In the genomic region with DNA sequence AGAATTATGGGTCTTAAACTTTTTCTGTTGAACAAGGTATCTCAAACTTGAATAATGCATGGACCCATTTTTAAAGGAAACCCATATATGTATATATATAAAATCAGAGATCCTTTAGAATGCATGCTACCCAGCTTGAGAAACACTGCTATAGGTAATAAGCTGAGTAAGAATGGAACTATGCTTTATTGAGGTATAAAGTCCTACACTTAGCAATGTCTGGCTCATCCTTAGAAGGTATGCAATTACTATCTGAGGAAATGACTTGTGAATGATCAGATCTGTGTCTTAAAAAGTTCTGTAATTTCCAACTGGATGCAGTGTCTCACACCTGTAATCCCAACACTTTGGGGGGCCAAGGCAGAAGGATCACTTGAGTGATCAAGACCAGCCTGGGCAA, we compare ENCODE assay signal across 24 cellular contexts. TPM values are rescaled to one million over a fixed set of nuclear protein-coding genes. Genes with fewer than 3 reads are reported as not detected.
DNase-seq lines count a peak whose midpoint lies in the region; ATAC-seq and TF ChIP-seq lines count a peak whose summit lies in the region.
"Had no signal": no experiment of that assay in that cellular context is flagged by ENCODE, and none has a peak within 500 bp of the region (broad histone marks: within the 10 kb centered on the region; RNA-seq: fewer than 3 reads in every experiment).

No MANE protein-coding gene starts in this region.

- H4K20me1 ChIP-seq in DND-41 (ENCODE audit: insufficient read depth, low read length), result peaks cover 18% of the 10 kb centered on the region

- ATAC-seq in activated naive CD4-positive, alpha-beta T cell treated with anti-CD3 and anti-CD28 coated beads, Interleukin-2, amount 50 U/mL, for 72 hours, result peak; percentile 13 to 56
- no peak for ATAC-seq in DND-41 (ENCODE audit: insufficient read depth, low read depth)
- no peak for ATAC-seq in activated CD8-positive, alpha-beta T cell treated with anti-CD3 and anti-CD28 coated beads, Interleukin-2, amount 10 ng/mL, durations not matched to agents 7 days and 5 days
- ATAC-seq in stimulated activated naive CD8-positive, alpha-beta T cell treated with anti-CD3 and anti-CD28 coated beads, Interleukin-15, amount 100 ng/mL, for 72 hours, result peak; percentile 11
- ATAC-seq: GM23338, left colon, PC-3 had no signal

- no peak for DNase-seq in activated naive CD4-positive, alpha-beta T cell treated with anti-CD3 and anti-CD28 coated beads, Interleukin-2, amount 50 U/mL, for 72 hours (ENCODE audit: low spot score in 2 of 2)
- DNase-seq in activated naive CD4-positive, alpha-beta T cell (lab: John Stamatoyannopoulos, UW), result no peak
- DNase-seq in DND-41 (no peak), WERI-Rb-1 (no peak), HT-29 (ENCODE audit: low spot score) (no peak)
- no peak for DNase-seq in activated CD8-positive, alpha-beta T cell treated with anti-CD3 and anti-CD28 coated beads, Interleukin-2, amount 10 ng/mL, durations not matched to agents 7 days and 5 days
- DNase-seq in stimulated activated naive CD8-positive, alpha-beta T cell treated with anti-CD3 and anti-CD28 coated beads, Interleukin-15, amount 100 ng/mL, for 72 hours, result no peak
- DNase-seq: activated naive CD4-positive, alpha-beta T cell treated with Interleukin-2 at 50 U/mL for 16 hours; anterior cingulate cortex; foreskin melanocyte; left colon; mesenchymal stem cell; naive B cell; NCI-H1436 treated with DMSO at 0.1 percent for 48 hours; NCI-H446 treated with DMSO at 0.1 percent for 48 hours; PC-3; SHP77; small intestine; stimulated activated CD4-positive, alpha-beta T cell treated with anti-CD3 and anti-CD28 coated beads, Interleukin-2, amount 100 ng/mL, for 24 hours had no signal

- peak overlapping the region; percentile 68; the same call in 1 of the 2 replicates for H3K9ac ChIP-seq in DND-41 (ENCODE audit: low read depth, low read length)

- peaks cover 57% of the 10 kb centered on the region for H3K4me1 Mint-ChIP-seq in activated CD8-positive, alpha-beta T cell treated with anti-CD3 and anti-CD28 coated beads, Interleukin-2, amount 10 ng/mL, durations not matched to agents 7 days and 5 days (ENCODE audit: low read depth)
- peaks cover 54% of the 10 kb centered on the region for H3K4me1 Mint-ChIP-seq in stimulated activated naive CD8-positive, alpha-beta T cell treated with anti-CD3 and anti-CD28 coated beads, Interleukin-15, amount 100 ng/mL, for 72 hours

- peak overlapping the region; percentile 93 for H3K27ac ChIP-seq in DND-41 (ENCODE audit: low read length)
- H3K27ac ChIP-seq in WERI-Rb-1, result no peak overlapping the region
- H3K27ac ChIP-seq: cardiac muscle cell, coronary artery, esophagus muscularis mucosa had no signal

- H3K4me3 Mint-ChIP-seq in activated CD8-positive, alpha-beta T cell treated with anti-CD3 and anti-CD28 coated beads, Interleukin-2, amount 10 ng/mL, durations not matched to agents 7 days and 5 days, result no peak overlapping the region
- H3K4me3 Mint-ChIP-seq in stimulated activated naive CD8-positive, alpha-beta T cell treated with anti-CD3 and anti-CD28 coated beads, Interleukin-15, amount 100 ng/mL, for 72 hours, result peak overlapping the region in 1 of 2 donors; percentile 65
- H3K4me3 Mint-ChIP-seq: GM23338 had no signal

- H3K36me3 ChIP-seq in DND-41 (ENCODE audit: insufficient read depth, low read length) (peaks cover 41% of the 10 kb centered on the region), WERI-Rb-1 (no peaks in the 10 kb centered on the region)
- H3K36me3 ChIP-seq: cardiac muscle cell, esophagus muscularis mucosa had no signal

- CTCF ChIA-PET in activated CD8-positive, alpha-beta T cell treated with anti-CD3 and anti-CD28 coated beads, Interleukin-2, amount 10 ng/mL, durations not matched to agents 7 days and 5 days (lab: Charles Lee), result interaction anchor here (0.8 to 15.3 kb wide), 3 partner anchors 13 to 57 kb away, joined by 3 to 336 read pairs (median 8); a partner anchor contains a TSS

- H3K4me3 ChIP-seq in DND-41 (ENCODE audit: low read depth in 1 of 2, low read length in 2 of 2) (peak overlapping the region in 1 of 2 experiments; percentile 49; a peak in 2 of 4 replicates), WERI-Rb-1 (ENCODE audit: low read depth, low read length) (no peak overlapping the region)
- H3K4me3 ChIP-seq: cardiac muscle cell, coronary artery, esophagus muscularis mucosa, GM23338 had no signal

- H3K36me3 Mint-ChIP-seq in activated naive CD4-positive, alpha-beta T cell treated with anti-CD3 and anti-CD28 coated beads, Interleukin-2, amount 50 U/mL, for 72 hours, result peaks cover 45 to 50% of the 10 kb centered on the region in 2 donors
- peaks cover 48% of the 10 kb centered on the region for H3K36me3 Mint-ChIP-seq in activated CD8-positive, alpha-beta T cell treated with anti-CD3 and anti-CD28 coated beads, Interleukin-2, amount 10 ng/mL, durations not matched to agents 7 days and 5 days (ENCODE audit: low read depth)

- peaks cover 6% of the 10 kb centered on the region; the same call in 1 of the 2 replicates for H3K79me2 ChIP-seq in DND-41 (ENCODE audit: insufficient read depth, low read length)

- peaks cover 57% of the 10 kb centered on the region for H3K4me1 ChIP-seq in DND-41 (ENCODE audit: insufficient read depth, low read length)

- POLR2A ChIA-PET in activated CD8-positive, alpha-beta T cell treated with anti-CD3 and anti-CD28 coated beads, Interleukin-2, amount 10 ng/mL, durations not matched to agents 7 days and 5 days (lab: Charles Lee), result interaction anchor here (0.6 to 7.8 kb wide), 7 partner anchors 8 to 73 kb away, joined by 3 to 241 read pairs (median 28); a partner anchor contains a TSS

- H3K9me3 ChIP-seq in DND-41 (ENCODE audit: insufficient read depth, low read length, severe bottlenecking) (no peaks in the 10 kb centered on the region), WERI-Rb-1 (ENCODE audit: severe bottlenecking) (no peaks in the 10 kb centered on the region)
- H3K9me3 ChIP-seq: esophagus muscularis mucosa had no signal

- H2AFZ ChIP-seq in DND-41 (ENCODE audit: low read depth, low read length), result no peak overlapping the region
- H2AFZ ChIP-seq: GM23338 had no signal

- H3K4me2 ChIP-seq in DND-41 (ENCODE audit: insufficient read depth, low read length), result peak overlapping the region; percentile 72
- H3K4me2 ChIP-seq: GM23338 had no signal

- H3K27me3 Mint-ChIP-seq in activated CD8-positive, alpha-beta T cell treated with anti-CD3 and anti-CD28 coated beads, Interleukin-2, amount 10 ng/mL, durations not matched to agents 7 days and 5 days (ENCODE audit: low read depth), result no peaks in the 10 kb centered on the region
- H3K27me3 Mint-ChIP-seq in stimulated activated naive CD8-positive, alpha-beta T cell treated with anti-CD3 and anti-CD28 coated beads, Interleukin-15, amount 100 ng/mL, for 72 hours, result no peaks in the 10 kb centered on the region
- H3K27me3 Mint-ChIP-seq: naive B cell had no signal

- H3K9me3 Mint-ChIP-seq in activated naive CD4-positive, alpha-beta T cell treated with anti-CD3 and anti-CD28 coated beads, Interleukin-2, amount 50 U/mL, for 72 hours, result peaks cover 0 to 3% of the 10 kb centered on the region in 2 donors
- H3K9me3 Mint-ChIP-seq in activated CD8-positive, alpha-beta T cell treated with anti-CD3 and anti-CD28 coated beads, Interleukin-2, amount 10 ng/mL, durations not matched to agents 7 days and 5 days (ENCODE audit: insufficient read depth), result no peaks in the 10 kb centered on the region
- H3K9me3 Mint-ChIP-seq in stimulated activated naive CD8-positive, alpha-beta T cell treated with anti-CD3 and anti-CD28 coated beads, Interleukin-15, amount 100 ng/mL, for 72 hours, result no peaks in the 10 kb centered on the region
- H3K9me3 Mint-ChIP-seq: GM23338, naive B cell had no signal

- no peaks in the 10 kb centered on the region for H3K27me3 ChIP-seq in DND-41 (ENCODE audit: insufficient read depth, low read length, poor library complexity)
- H3K27me3 ChIP-seq in WERI-Rb-1 (ENCODE audit: insufficient read depth, low read depth, severe bottlenecking), result no peaks in the 10 kb centered on the region
- H3K27me3 ChIP-seq: cardiac muscle cell, esophagus muscularis mucosa had no signal

- H3K27ac Mint-ChIP-seq in activated naive CD4-positive, alpha-beta T cell treated with anti-CD3 and anti-CD28 coated beads, Interleukin-2, amount 50 U/mL, for 72 hours, result peak overlapping the region in 1 of 2 donors; percentile 98
- peak overlapping the region; percentile 85 for H3K27ac Mint-ChIP-seq in activated CD8-positive, alpha-beta T cell treated with anti-CD3 and anti-CD28 coated beads, Interleukin-2, amount 10 ng/mL, durations not matched to agents 7 days and 5 days
- peak overlapping the region; percentile 34 to 77 for H3K27ac Mint-ChIP-seq in stimulated activated naive CD8-positive, alpha-beta T cell treated with anti-CD3 and anti-CD28 coated beads, Interleukin-15, amount 100 ng/mL, for 72 hours
- H3K27ac Mint-ChIP-seq: GM23338 had no signal

- TF ChIP-seq CTCF in DND-41 (IDR thresholded peaks at IDR 0.05; ENCODE audit: borderline replicate concordance, extremely low read depth, low read length, poor library complexity, severe bottlenecking) (no peak), WERI-Rb-1 (IDR thresholded peaks at IDR 0.05; ENCODE audit: low read depth, low read length) (no peak)

RNA-seq across cellular contexts. Expression of a gene that starts 11.3 kb away (rescaled TPM):
- total RNA-seq in activated naive CD4-positive, alpha-beta T cell treated with anti-CD3 and anti-CD28 coated beads, Interleukin-2, amount 50 U/mL, for 72 hours, result 100 to 1,000 TPM; 108 to 158 TPM
- 100 to 1,000 TPM; 319 to 322 TPM for total RNA-seq in activated CD8-positive, alpha-beta T cell treated with anti-CD3 and anti-CD28 coated beads, Interleukin-2, amount 10 ng/mL, durations not matched to agents 7 days and 5 days
- not detected in 2 replicates for total RNA-seq in HT-29 (2014; rRNA removed; shearing (Covaris generic))
- total RNA-seq: GM23338, osteoblast, PC-3 had no signal

RNA-seq across cellular contexts. Expression of a gene that starts 17.3 kb away (rescaled TPM):
- 1 to 10 TPM; 3.5 to 4.9 TPM for total RNA-seq in activated naive CD4-positive, alpha-beta T cell treated with anti-CD3 and anti-CD28 coated beads, Interleukin-2, amount 50 U/mL, for 72 hours
- total RNA-seq in activated CD8-positive, alpha-beta T cell treated with anti-CD3 and anti-CD28 coated beads, Interleukin-2, amount 10 ng/mL, durations not matched to agents 7 days and 5 days, result 1 to 10 TPM; 2.5 to 2.6 TPM
- 1.8 and 2.6 TPM in 2 replicates for total RNA-seq in HT-29 (2014; rRNA removed; shearing (Covaris generic))

RNA-seq across cellular contexts. Expression of a gene that starts 38.8 kb away (rescaled TPM):
- 1 to 10 TPM; 1.0 to 1.8 TPM for total RNA-seq in activated naive CD4-positive, alpha-beta T cell treated with anti-CD3 and anti-CD28 coated beads, Interleukin-2, amount 50 U/mL, for 72 hours
- under 1 TPM; 0.16 to 0.21 TPM for total RNA-seq in activated CD8-positive, alpha-beta T cell treated with anti-CD3 and anti-CD28 coated beads, Interleukin-2, amount 10 ng/mL, durations not matched to agents 7 days and 5 days
- 30.2 and 32.7 TPM in 2 replicates for total RNA-seq in HT-29 (2014; rRNA removed; shearing (Covaris generic))

Comparison
In these comparisons a context has a peak if more than half of its experiments do, and no peak if none do; other contexts are left out.
1. ATAC-seq: peak in activated naive CD4-positive, alpha-beta T cell treated with anti-CD3 and anti-CD28 coated beads, Interleukin-2, amount 50 U/mL, for 72 hours (2 of 2) and stimulated activated naive CD8-positive, alpha-beta T cell treated with anti-CD3 and anti-CD28 coated beads, Interleukin-15, amount 100 ng/mL, for 72 hours (single experiment); none in DND-41 (single experiment) and activated CD8-positive, alpha-beta T cell treated with anti-CD3 and anti-CD28 coated beads, Interleukin-2, amount 10 ng/mL, durations not matched to agents 7 days and 5 days (single experiment).
2. RNA of a gene that starts 11.3 kb away (total RNA-seq): 319 to 322 TPM in activated CD8-positive, alpha-beta T cell treated with anti-CD3 and anti-CD28 coated beads, Interleukin-2, amount 10 ng/mL, durations not matched to agents 7 days and 5 days and 108 to 158 TPM in activated naive CD4-positive, alpha-beta T cell treated with anti-CD3 and anti-CD28 coated beads, Interleukin-2, amount 50 U/mL, for 72 hours; not detected in HT-29; every median in the first group is over 100 times any median in the second.
3. RNA of a gene that starts 38.8 kb away (total RNA-seq): 30.2 to 32.7 TPM in HT-29; 1.0 to 1.8 TPM in activated naive CD4-positive, alpha-beta T cell treated with anti-CD3 and anti-CD28 coated beads, Interleukin-2, amount 50 U/mL, for 72 hours and 0.16 to 0.21 TPM in activated CD8-positive, alpha-beta T cell treated with anti-CD3 and anti-CD28 coated beads, Interleukin-2, amount 10 ng/mL, durations not matched to agents 7 days and 5 days; every median in the first group is over 10 times any median in the second.